ENCODE assay signal across 17 cellular contexts in the genomic region with DNA sequence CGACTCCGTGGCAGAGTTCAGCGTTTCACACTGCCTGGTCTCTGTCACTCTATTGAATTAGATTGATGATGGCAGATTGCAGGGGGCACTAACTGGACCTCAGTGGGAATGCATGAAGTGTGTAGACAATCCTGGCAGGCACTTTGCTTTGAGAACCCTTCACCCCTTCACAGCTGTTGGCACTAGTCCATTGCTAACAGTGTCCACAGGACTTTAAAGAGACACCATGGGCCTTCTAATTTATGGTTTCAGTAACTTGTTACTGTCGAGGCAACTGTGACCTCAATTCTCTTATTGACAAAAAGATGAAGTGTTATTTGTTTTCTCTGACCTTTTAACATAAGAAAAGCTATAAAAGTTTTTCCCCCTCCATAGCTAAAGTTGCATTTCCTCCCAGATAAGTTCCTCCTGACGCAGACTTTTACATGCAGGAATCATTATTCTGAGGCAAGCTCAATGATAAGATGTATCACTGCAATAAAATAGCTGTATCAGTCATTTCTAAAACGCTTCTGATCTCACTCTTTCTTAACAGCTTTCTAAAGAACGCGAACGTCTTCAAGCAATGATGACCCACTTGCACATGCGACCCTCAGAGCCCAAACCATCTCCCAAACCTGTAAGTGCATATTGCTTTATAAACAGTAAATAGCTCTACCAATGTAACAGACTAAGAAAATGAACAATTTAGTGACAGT.
DNase-seq lines count a peak whose midpoint lies in the region; ATAC-seq lines count a peak whose summit lies in the region.
"Had no signal": no experiment of that assay in that cellular context is flagged by ENCODE, and none has a peak within 500 bp of the region (broad histone marks: within the 10 kb centered on the region; RNA-seq: fewer than 3 reads in every experiment).

No MANE protein-coding gene starts in this region.

- no peak overlapping the region for H3K4me3 Mint-ChIP-seq in T-helper 2 cell treated with Interferon-gamma antibody and Interleukin-4, amounts not matched to agents 5 μg/mL and 100 μg/mL, for 36 hours
- H3K4me3 Mint-ChIP-seq: activated CD4-positive, alpha-beta memory T cell treated with anti-CD3 and anti-CD28 coated beads, Interleukin-2, amount 10 ng/mL, durations not matched to agents 7 days and 5 days; activated T-helper 17 cell treated with anti-CD3 and anti-CD28 coated beads, Interleukin-2, amount 50 U/mL, for 72 hours; CD14-positive monocyte; stimulated activated naive CD8-positive, alpha-beta T cell treated with anti-CD3 and anti-CD28 coated beads, Interleukin-15, Interleukin-2, amounts not matched to agents 100 ng/mL and 50 ng/mL, for 24 hours had no signal

- no peaks in the 10 kb centered on the region for H3K27me3 Mint-ChIP-seq in T-helper 2 cell treated with Interferon-gamma antibody and Interleukin-4, amounts not matched to agents 5 μg/mL and 100 μg/mL, for 36 hours (ENCODE audit: low read depth)
- H3K27me3 Mint-ChIP-seq: activated CD4-positive, alpha-beta memory T cell treated with anti-CD3 and anti-CD28 coated beads, Interleukin-2, amount 10 ng/mL, durations not matched to agents 7 days and 5 days; stimulated activated naive CD8-positive, alpha-beta T cell treated with anti-CD3 and anti-CD28 coated beads, Interleukin-15, Interleukin-2, amounts not matched to agents 100 ng/mL and 50 ng/mL, for 24 hours had no signal

- H3K4me3 ChIP-seq in GM08714 (ENCODE audit: low read length): peak overlapping the region; percentile 36; the same call in 1 of the 2 replicates
- H3K4me3 ChIP-seq: lung had no signal

- H3K9me3 Mint-ChIP-seq in T-helper 2 cell treated with Interferon-gamma antibody and Interleukin-4, amounts not matched to agents 5 μg/mL and 100 μg/mL, for 36 hours: no peaks in the 10 kb centered on the region
- H3K9me3 Mint-ChIP-seq: activated CD4-positive, alpha-beta memory T cell treated with anti-CD3 and anti-CD28 coated beads, Interleukin-2, amount 10 ng/mL, durations not matched to agents 7 days and 5 days; activated T-helper 17 cell treated with anti-CD3 and anti-CD28 coated beads, Interleukin-2, amount 50 U/mL, for 72 hours; CD14-positive monocyte; stimulated activated naive CD8-positive, alpha-beta T cell treated with anti-CD3 and anti-CD28 coated beads, Interleukin-15, Interleukin-2, amounts not matched to agents 100 ng/mL and 50 ng/mL, for 24 hours had no signal

- no peak overlapping the region for H3K27ac Mint-ChIP-seq in T-helper 2 cell treated with Interferon-gamma antibody and Interleukin-4, amounts not matched to agents 5 μg/mL and 100 μg/mL, for 36 hours
- H3K27ac Mint-ChIP-seq: activated CD4-positive, alpha-beta memory T cell treated with anti-CD3 and anti-CD28 coated beads, Interleukin-2, amount 10 ng/mL, durations not matched to agents 7 days and 5 days; activated T-helper 17 cell treated with anti-CD3 and anti-CD28 coated beads, Interleukin-2, amount 50 U/mL, for 72 hours; CD14-positive monocyte; stimulated activated naive CD8-positive, alpha-beta T cell treated with anti-CD3 and anti-CD28 coated beads, Interleukin-15, Interleukin-2, amounts not matched to agents 100 ng/mL and 50 ng/mL, for 24 hours had no signal

- no peaks in the 10 kb centered on the region for H3K4me1 Mint-ChIP-seq in T-helper 2 cell treated with Interferon-gamma antibody and Interleukin-4, amounts not matched to agents 5 μg/mL and 100 μg/mL, for 36 hours (ENCODE audit: low read depth)
- H3K4me1 Mint-ChIP-seq: activated CD4-positive, alpha-beta memory T cell treated with anti-CD3 and anti-CD28 coated beads, Interleukin-2, amount 10 ng/mL, durations not matched to agents 7 days and 5 days; activated T-helper 17 cell treated with anti-CD3 and anti-CD28 coated beads, Interleukin-2, amount 50 U/mL, for 72 hours; CD14-positive monocyte had no signal

- no peak for ATAC-seq in HG03457 (IDR thresholded peaks at IDR 0.05; ENCODE audit: unreplicated experiment)
- ATAC-seq: activated T-helper 17 cell treated with anti-CD3 and anti-CD28 coated beads, Interleukin-2, amount 50 U/mL, for 72 hours; sciatic nerve had no signal

- DNase-seq in NCI-H1417 treated with DMSO at 0.1 percent for 48 hours (lab: John Stamatoyannopoulos, UW): peak; percentile 69
- DNase-seq in SHP77 (lab: John Stamatoyannopoulos, UW): peak; percentile 91 to 93
- DNase-seq in myocyte (ENCODE audit: low read depth): peak; percentile 32
- no peak for DNase-seq in T-helper 2 cell treated with Interferon-gamma antibody and Interleukin-4, amounts not matched to agents 5 μg/mL and 100 μg/mL, for 36 hours (ENCODE audit: low spot score)
- no peak for DNase-seq in stimulated activated CD4-positive, alpha-beta T cell treated with anti-CD3 and anti-CD28 coated beads, Interleukin-1b, Interleukin-23, amount 100 ng/mL, for 48 hours
- no peak for DNase-seq in central memory CD4-positive, alpha-beta T cell
- DNase-seq: activated CD4-positive, alpha-beta memory T cell treated with anti-CD3 and anti-CD28 coated beads, Interleukin-2, amount 10 ng/mL, durations not matched to agents 7 days and 5 days; cortex of kidney; H7; NCI-H2227 treated with DMSO at 0.1 percent for 48 hours had no signal

- no peaks in the 10 kb centered on the region for H3K36me3 Mint-ChIP-seq in T-helper 2 cell treated with Interferon-gamma antibody and Interleukin-4, amounts not matched to agents 5 μg/mL and 100 μg/mL, for 36 hours (ENCODE audit: low read depth)
- H3K36me3 Mint-ChIP-seq: CD14-positive monocyte had no signal

Comparison
In these comparisons a context has a peak if more than half of its experiments do, and no peak if none do; other contexts are left out.
1. DNase-seq: peak in NCI-H1417 treated with DMSO at 0.1 percent for 48 hours (single experiment), SHP77 (2 of 2) and myocyte (single experiment); none in T-helper 2 cell treated with Interferon-gamma antibody and Interleukin-4, amounts not matched to agents 5 μg/mL and 100 μg/mL, for 36 hours (single experiment), stimulated activated CD4-positive, alpha-beta T cell treated with anti-CD3 and anti-CD28 coated beads, Interleukin-1b, Interleukin-23, amount 100 ng/mL, for 48 hours (single experiment) and central memory CD4-positive, alpha-beta T cell (single experiment).